In genomic region chr12:132335179-132335756, GRCh38 we compare ENCODE assay signal across 23 cellular contexts. TPM values are rescaled to one million over a fixed set of nuclear protein-coding genes. Genes with fewer than 3 reads are reported as not detected.
"Had no signal": no experiment of that assay in that cellular context is flagged by ENCODE, and none has a peak within 500 bp of the region (broad histone marks: within the 10 kb centered on the region; RNA-seq: fewer than 3 reads in every experiment).

No MANE protein-coding gene starts in this region.

- H3K4me2 ChIP-seq: smooth muscle cell had no signal

- H3K4me1 ChIP-seq: gastrocnemius medialis, heart right ventricle, pancreas, upper lobe of left lung, vagina had no signal

- FAIRE-seq: endometrium, islet of Langerhans, pancreas had no signal

- ATAC-seq: gastrocnemius medialis; heart right ventricle; left lobe of liver; mucosa of descending colon; naive thymus-derived CD8-positive, alpha-beta T cell; pancreas; right cardiac atrium had no signal

- H3K4me3 Mint-ChIP-seq: naive thymus-derived CD8-positive, alpha-beta T cell had no signal

- DNase-seq: cortex of kidney; dorsolateral prefrontal cortex; effector memory CD4-positive, alpha-beta T cell; gastrocnemius medialis; heart right ventricle; hypothalamus; mammary epithelial cell; mucosa of descending colon; naive thymus-derived CD8-positive, alpha-beta T cell; nucleus accumbens; stimulated activated CD4-positive, alpha-beta T cell treated with anti-CD3 and anti-CD28 coated beads, Interleukin-2, amount 100 ng/mL, for 48 hours; stimulated activated naive CD4-positive, alpha-beta T cell treated with Interleukin-2 at 50 U/mL for 16 hours; upper lobe of left lung had no signal

- H3K9me3 ChIP-seq: gastrocnemius medialis, mucosa of descending colon, pancreas, upper lobe of left lung, vagina had no signal

- H3K27ac Mint-ChIP-seq: naive thymus-derived CD8-positive, alpha-beta T cell; progenitor cell of endocrine pancreas had no signal

- H3K27me3 ChIP-seq: vagina had no signal

- H3K27ac ChIP-seq: epithelial cell of prostate, esophagus muscularis mucosa, gastrocnemius medialis, heart right ventricle, pancreas, upper lobe of left lung, vagina had no signal

- H3K4me3 ChIP-seq: dorsolateral prefrontal cortex, esophagus muscularis mucosa, gastrocnemius medialis, heart right ventricle, mucosa of descending colon, pancreas, smooth muscle cell, upper lobe of left lung, vagina had no signal

- H3K36me3 ChIP-seq: esophagus muscularis mucosa, gastrocnemius medialis, heart right ventricle, pancreas, upper lobe of left lung, vagina had no signal

RNA-seq across cellular contexts. Expression of gene GALNT9, which starts 5.9 kb away (rescaled TPM):
- polyA plus RNA-seq: mammary epithelial cell; naive thymus-derived CD8-positive, alpha-beta T cell had no signal
